ENCODE assay signal across 8 cellular contexts in genomic region chr6:147205690-147206600, GRCh38. TPM values are rescaled to one million over a fixed set of nuclear protein-coding genes. Genes with fewer than 3 reads are reported as not detected.
A peak's percentile ranks its signal among the peaks of the same experiment; 100 is the strongest.
DNase-seq lines count a peak whose midpoint lies in the region; ATAC-seq, FAIRE-seq and TF ChIP-seq lines count a peak whose summit lies in the region.

No MANE protein-coding gene starts in this region.

- H3K27ac ChIP-seq in PC-3 (ENCODE audit: low read length) (0 out of 2 replicates have a peak overlapping the region, but pooled peaks have one; percentile 11), pancreas (peak overlapping the region in 2 of 4 donors; percentile 98)
- H3K27ac ChIP-seq in effector memory CD4-positive, alpha-beta T cell (ENCODE audit: insufficient read depth, low read length, poor library complexity, severe bottlenecking): no peak overlapping the region

- intact Hi-C loops in PC-3 (cut with micrococcal nuclease) (loop anchor here (10.0 kb wide), 1 partner anchor 79 kb away; no protein-coding TSS in a partner anchor), pancreas (cut with DNase I) (no loop called here)

- H3K27me3 ChIP-seq in PC-3 (ENCODE audit: low read length) (no peaks in the 10 kb centered on the region), pancreas (no peaks in the 10 kb centered on the region)
- no peaks in the 10 kb centered on the region for H3K27me3 ChIP-seq in effector memory CD4-positive, alpha-beta T cell (replicated peaks; ENCODE audit: control insufficient read depth, insufficient read depth, low read length, poor library complexity, severe bottlenecking)

- H3K4me2 ChIP-seq in PC-3 (ENCODE audit: low read length): peak overlapping the region; percentile 82

- peak overlapping the region; percentile 94 to 99 for H3K4me3 Mint-ChIP-seq in activated T-cell treated with anti-CD3 and anti-CD28 coated beads, Interleukin-2, amount 50 U/mL, for 72 hours

- H2AFZ ChIP-seq in PC-3 (ENCODE audit: low read length): no peak overlapping the region

- peaks cover 64% of the 10 kb centered on the region for H3K4me1 Mint-ChIP-seq in activated T-cell treated with anti-CD3 and anti-CD28 coated beads, Interleukin-2, amount 50 U/mL, for 72 hours (ENCODE audit: low read depth)

- FAIRE-seq in pancreas (lab: Jason Lieb, UNC): peak; percentile 32

- no peaks in the 10 kb centered on the region for H3K9me3 Mint-ChIP-seq in activated T-cell treated with anti-CD3 and anti-CD28 coated beads, Interleukin-2, amount 50 U/mL, for 72 hours

- DNase-seq in activated T-cell treated with anti-CD3 and anti-CD28 coated beads, Interleukin-2, amount 50 U/mL, for 72 hours: no peak
- DNase-seq in activated T-cell treated with anti-CD3 and anti-CD28 coated beads, Interleukin-2, amount 50 U/mL, for 48 hours: no peak
- DNase-seq in PC-3 (no peak), pancreas (peak in 1 of 6 donors; percentile 52)
- DNase-seq in effector memory CD4-positive, alpha-beta T cell: no peak

- H3K4me1 ChIP-seq in PC-3 (ENCODE audit: insufficient read depth, low read length): peaks cover 22% of the 10 kb centered on the region
- H3K4me1 ChIP-seq in effector memory CD4-positive, alpha-beta T cell (ENCODE audit: control insufficient read depth, insufficient read depth, low read length, poor library complexity, severe bottlenecking): peaks cover 9% of the 10 kb centered on the region
- peaks cover 15 to 35% (median 25%) of the 10 kb centered on the region in 3 donors for H3K4me1 ChIP-seq in pancreas

- POLR2A ChIA-PET in PC-3 (lab: Charles Lee; ENCODE audit: unreplicated experiment): no interaction called here

- peak overlapping the region; percentile 94 for H3K4me3 ChIP-seq in PC-3 (ENCODE audit: low read length)
- H3K4me3 ChIP-seq in effector memory CD4-positive, alpha-beta T cell (ENCODE audit: insufficient read depth, low read depth, low read length, poor library complexity, severe bottlenecking): peak overlapping the region; percentile 13
- H3K4me3 ChIP-seq in pancreas: peak overlapping the region; percentile 66 to 85 (median 82)

- 14 to 19% methylated on average over 5 of the region's 5 CpGs for WGBS in pancreas, 2 donors

- no peak for ATAC-seq in activated T-cell treated with anti-CD3 and anti-CD28 coated beads, Interleukin-2, amount 50 U/mL, for 72 hours (replicated peaks in 1 of 2)
- ATAC-seq in PC-3: no peak
- peak in 1 of 4 donors; percentile 13 for ATAC-seq in pancreas
- no peak for ATAC-seq in GM18861 (IDR thresholded peaks at IDR 0.05; ENCODE audit: unreplicated experiment)
- no peak for ATAC-seq in GM18498 (IDR thresholded peaks at IDR 0.05; ENCODE audit: unreplicated experiment)
- ATAC-seq in GM18867 (IDR thresholded peaks at IDR 0.05; ENCODE audit: unreplicated experiment): no peak

- H3K9me3 ChIP-seq in PC-3 (ENCODE audit: low read length) (no peaks in the 10 kb centered on the region), pancreas (no peaks in the 10 kb centered on the region)
- no peaks in the 10 kb centered on the region for H3K9me3 ChIP-seq in effector memory CD4-positive, alpha-beta T cell (ENCODE audit: control insufficient read depth, low read length)

- BruUV-seq in PC-3 (replicated peaks; lab: Mats Ljungman, UMichigan): no TSS peak

- peaks cover 69% of the 10 kb centered on the region for H3K79me2 ChIP-seq in PC-3 (ENCODE audit: low read length)

- peaks cover 7 to 9% of the 10 kb centered on the region in 2 donors for H3K36me3 Mint-ChIP-seq in activated T-cell treated with anti-CD3 and anti-CD28 coated beads, Interleukin-2, amount 50 U/mL, for 72 hours (ENCODE audit: insufficient read depth in 2 of 2)

- CTCF ChIA-PET in PC-3 (lab: Charles Lee): no interaction called here

- H3K36me3 ChIP-seq in PC-3 (ENCODE audit: low read depth, low read length): no peaks in the 10 kb centered on the region
- no peaks in the 10 kb centered on the region for H3K36me3 ChIP-seq in effector memory CD4-positive, alpha-beta T cell (ENCODE audit: control insufficient read depth, insufficient read depth, low read length)
- no peaks in the 10 kb centered on the region for H3K36me3 ChIP-seq in pancreas

- H3K27ac Mint-ChIP-seq in activated T-cell treated with anti-CD3 and anti-CD28 coated beads, Interleukin-2, amount 50 U/mL, for 72 hours: peak overlapping the region; percentile 96

- H3K9ac ChIP-seq in PC-3 (ENCODE audit: low read length): peak overlapping the region; percentile 93

- no peak for TF ChIP-seq CTCF in PC-3 (conservative IDR thresholded peaks at IDR 0.05; ENCODE audit: low read depth, low read length)
- no peak for TF ChIP-seq CTCF in pancreas (IDR thresholded peaks at IDR 0.05)

- H3K9me2 ChIP-seq in PC-3 (replicated peaks; ENCODE audit: low read length): no peaks in the 10 kb centered on the region

- no peaks in the 10 kb centered on the region for H4K20me1 ChIP-seq in PC-3 (ENCODE audit: low read length)

- H3K27me3 Mint-ChIP-seq in activated T-cell treated with anti-CD3 and anti-CD28 coated beads, Interleukin-2, amount 50 U/mL, for 72 hours (ENCODE audit: low read depth): no peaks in the 10 kb centered on the region

- no peaks in the 10 kb centered on the region for H3F3A ChIP-seq in PC-3 (ENCODE audit: low read length, unreplicated experiment)

RNA-seq across cellular contexts. Expression of gene STXBP5, which starts 1.7 kb away (rescaled TPM):
- 10 to 100 TPM; 22.1 to 28.7 TPM for total RNA-seq in activated T-cell treated with anti-CD3 and anti-CD28 coated beads, Interleukin-2, amount 50 U/mL, for 72 hours
- total RNA-seq in PC-3 (2014; rRNA removed) (12.9 and 18.4 TPM in 2 replicates), pancreas (10 to 100 TPM; 20.0 to 25.8 (median 23.9) TPM)
- 10 to 100 TPM; 11.9 to 14.1 TPM for polyA plus RNA-seq in pancreas

Comparison
In these comparisons a context has a peak if more than half of its experiments do, and no peak if none do; other contexts are left out.
1. H3K4me3 ChIP-seq: peak in every context shown above with its lines; median percentile 94 in PC-3; 82 in pancreas; 13 in effector memory CD4-positive, alpha-beta T cell.